In genomic region chr15:76065267-76065666, GRCh38 we compare ENCODE assay signal across 15 cellular contexts. TPM values are rescaled to one million over a fixed set of nuclear protein-coding genes. Genes with fewer than 3 reads are reported as not detected.
A peak's percentile ranks its signal among the peaks of the same experiment; 100 is the strongest.
DNase-seq lines count a peak whose midpoint lies in the region; ATAC-seq and TF ChIP-seq lines count a peak whose summit lies in the region.
"Had no signal": no experiment of that assay in that cellular context is flagged by ENCODE, and none has a peak within 500 bp of the region (broad histone marks: within the 10 kb centered on the region; RNA-seq: fewer than 3 reads in every experiment).

No MANE protein-coding gene starts in this region.

- no peak overlapping the region for H3K4me3 Mint-ChIP-seq in CD8-positive, alpha-beta T cell
- no peak overlapping the region for H3K4me3 Mint-ChIP-seq in T-helper 2 cell treated with Interferon-gamma antibody and Interleukin-4, amounts not matched to agents 5 μg/mL and 100 μg/mL, for 36 hours

- H3K4me1 Mint-ChIP-seq in CD8-positive, alpha-beta T cell (ENCODE audit: low read depth) = peaks cover 11% of the 10 kb centered on the region
- peaks cover 9% of the 10 kb centered on the region for H3K4me1 Mint-ChIP-seq in T-helper 2 cell treated with Interferon-gamma antibody and Interleukin-4, amounts not matched to agents 5 μg/mL and 100 μg/mL, for 36 hours (ENCODE audit: low read depth)

- ATAC-seq in CD8-positive, alpha-beta T cell = peak; percentile 71
- ATAC-seq in HG03439 (IDR thresholded peaks at IDR 0.05; ENCODE audit: unreplicated experiment) = no peak

- H3K4me3 ChIP-seq in CD8-positive, alpha-beta T cell (ENCODE audit: low read depth, low read length) = no peak overlapping the region
- H3K4me3 ChIP-seq: colonic mucosa, esophagus squamous epithelium, spleen, thyroid gland had no signal

- H3K4me1 ChIP-seq in CD8-positive, alpha-beta T cell (ENCODE audit: insufficient read depth, low read length) = peaks cover 14% of the 10 kb centered on the region
- H3K4me1 ChIP-seq: colonic mucosa had no signal

- peaks cover 43% of the 10 kb centered on the region for H3K27me3 Mint-ChIP-seq in CD8-positive, alpha-beta T cell (ENCODE audit: low read depth)
- peaks cover 62% of the 10 kb centered on the region for H3K27me3 Mint-ChIP-seq in T-helper 2 cell treated with Interferon-gamma antibody and Interleukin-4, amounts not matched to agents 5 μg/mL and 100 μg/mL, for 36 hours (ENCODE audit: low read depth)

- CTCF ChIA-PET in CD8-positive, alpha-beta T cell (lab: Charles Lee) = interaction anchor here (0.8 kb wide), 1 partner anchor 9 kb away, joined by 5 read pairs; no protein-coding TSS in a partner anchor

- no peak overlapping the region for H3K27ac Mint-ChIP-seq in CD8-positive, alpha-beta T cell
- H3K27ac Mint-ChIP-seq in T-helper 2 cell treated with Interferon-gamma antibody and Interleukin-4, amounts not matched to agents 5 μg/mL and 100 μg/mL, for 36 hours = no peak overlapping the region

- TF ChIP-seq CTCF in CD8-positive, alpha-beta T cell (IDR thresholded peaks at IDR 0.05) = no peak

- no peaks in the 10 kb centered on the region for H3K36me3 Mint-ChIP-seq in CD8-positive, alpha-beta T cell
- no peaks in the 10 kb centered on the region for H3K36me3 Mint-ChIP-seq in T-helper 2 cell treated with Interferon-gamma antibody and Interleukin-4, amounts not matched to agents 5 μg/mL and 100 μg/mL, for 36 hours (ENCODE audit: low read depth)

- no peak overlapping the region for H3K27ac ChIP-seq in CD8-positive, alpha-beta T cell (ENCODE audit: low read depth, low read length)
- H3K27ac ChIP-seq: colonic mucosa, esophagus squamous epithelium, spleen, thyroid gland had no signal

- POLR2A ChIA-PET in CD8-positive, alpha-beta T cell (lab: Charles Lee) = no interaction called here

- peak; percentile 58 for DNase-seq in CD1c-positive myeloid dendritic cell (ENCODE audit: extremely low spot score)
- peak in 2 of 7 experiments; percentile 6 to 28 for DNase-seq in CD8-positive, alpha-beta T cell
- DNase-seq in OCI-M1 (lab: John Stamatoyannopoulos, UW) = peak; percentile 15
- DNase-seq in cerebellar cortex (ENCODE audit: low spot score) = peak; percentile 52
- DNase-seq in T-helper 2 cell treated with Interferon-gamma antibody and Interleukin-4, amounts not matched to agents 5 μg/mL and 100 μg/mL, for 36 hours (ENCODE audit: low spot score) = no peak
- DNase-seq in DMS79 (lab: John Stamatoyannopoulos, UW) = no peak
- DNase-seq: colonic mucosa, esophagus squamous epithelium, NCI-H1417 treated with DMSO at 0.1 percent for 48 hours, NCI-H524 treated with DMSO at 0.1 percent for 48 hours, nucleus accumbens, spleen, thyroid gland had no signal

- no peaks in the 10 kb centered on the region for H3K36me3 ChIP-seq in CD8-positive, alpha-beta T cell (ENCODE audit: insufficient read depth, low read length)
- H3K36me3 ChIP-seq: colonic mucosa, esophagus squamous epithelium, spleen, thyroid gland had no signal

- peaks cover 7% of the 10 kb centered on the region for H3K27me3 ChIP-seq in CD8-positive, alpha-beta T cell (ENCODE audit: insufficient read depth, low read length)
- H3K27me3 ChIP-seq: thyroid gland had no signal

- no peaks in the 10 kb centered on the region for H3K9me3 ChIP-seq in CD8-positive, alpha-beta T cell (ENCODE audit: low read length)
- H3K9me3 ChIP-seq: colonic mucosa, esophagus squamous epithelium, spleen, thyroid gland had no signal

- intact Hi-C loops in CD8-positive, alpha-beta T cell (cut with DNase I, micrococcal nuclease) = no loop called here

- no peaks in the 10 kb centered on the region for H3K9me3 Mint-ChIP-seq in CD8-positive, alpha-beta T cell
- H3K9me3 Mint-ChIP-seq in T-helper 2 cell treated with Interferon-gamma antibody and Interleukin-4, amounts not matched to agents 5 μg/mL and 100 μg/mL, for 36 hours = no peaks in the 10 kb centered on the region

RNA-seq across cellular contexts. Expression of gene TMEM266, which starts 5.5 kb away (rescaled TPM):
- total RNA-seq in CD8-positive, alpha-beta T cell = not detected
- total RNA-seq: colonic mucosa, lung microvascular endothelial cell, thyroid gland had no signal

RNA-seq across cellular contexts. Expression of gene NRG4, which starts 53.0 kb away (rescaled TPM):
- total RNA-seq in CD8-positive, alpha-beta T cell = not detected
- total RNA-seq: lung microvascular endothelial cell, thyroid gland had no signal

Comparison
In these comparisons a context has a peak if more than half of its experiments do, and no peak if none do; other contexts are left out.
1. DNase-seq: peak in CD1c-positive myeloid dendritic cell (single experiment), OCI-M1 (single experiment) and cerebellar cortex (single experiment); none in T-helper 2 cell treated with Interferon-gamma antibody and Interleukin-4, amounts not matched to agents 5 μg/mL and 100 μg/mL, for 36 hours (single experiment) and DMS79 (single experiment).